ENCODE assay signal across 10 cellular contexts in the genomic region with DNA sequence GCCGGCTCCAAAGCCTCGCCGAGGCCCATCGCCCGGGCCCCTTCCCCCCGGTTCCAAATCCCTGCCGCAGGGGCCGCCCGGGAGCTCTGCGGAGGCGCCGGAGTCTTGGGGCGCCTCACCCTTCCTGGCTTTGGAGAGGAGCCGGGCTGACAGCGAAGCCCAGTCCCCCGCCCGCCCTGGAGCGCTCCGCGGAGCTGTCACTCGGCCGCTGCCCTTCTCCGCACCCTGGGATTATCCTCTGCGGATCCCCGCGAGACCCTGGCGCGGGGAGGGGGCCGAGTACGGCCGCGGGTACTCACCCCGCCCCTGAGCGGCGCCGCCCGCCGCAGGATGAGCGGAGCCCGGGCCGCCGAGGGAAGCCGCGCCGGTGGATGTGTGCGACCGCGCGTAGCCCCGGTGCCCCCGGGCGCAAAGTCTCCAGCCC. TPM values are rescaled to one million over a fixed set of nuclear protein-coding genes. Genes with fewer than 3 reads are reported as not detected.
DNase-seq lines count a peak whose midpoint lies in the region; ATAC-seq, FAIRE-seq and TF ChIP-seq lines count a peak whose summit lies in the region.
"Had no signal": no experiment of that assay in that cellular context is flagged by ENCODE, and none has a peak within 500 bp of the region (broad histone marks: within the 10 kb centered on the region; RNA-seq: fewer than 3 reads in every experiment).

No MANE protein-coding gene starts in this region.

- ATAC-seq in A549 (peak; percentile 83 to 85), HG02623 (IDR thresholded peaks at IDR 0.05; ENCODE audit: unreplicated experiment) (no peak), HG03520 (IDR thresholded peaks at IDR 0.05; ENCODE audit: unreplicated experiment) (no peak)

- peak overlapping the region; percentile 78 to 93 for H3K4me3 Mint-ChIP-seq in H9
- H3K4me3 Mint-ChIP-seq: activated naive CD4-positive, alpha-beta T cell treated with anti-CD3 and anti-CD28 coated beads, Interleukin-2, amount 50 U/mL, for 24 hours had no signal

- intact Hi-C loops in testis (cut with DNase I; ENCODE audit: low total_unique reads): no loop called here

- H3K18ac ChIP-seq in H9 (ENCODE audit: insufficient read length, low read depth, low read length): no peak overlapping the region

- H4K8ac ChIP-seq in H9 (replicated peaks; ENCODE audit: insufficient read length, low read depth, low read length): no peak overlapping the region

- H3K4me2 ChIP-seq in A549 (peak overlapping the region; percentile 96), H9 (ENCODE audit: insufficient read depth, insufficient read length, low read length) (peak overlapping the region; percentile 67), keratinocyte (ENCODE audit: control insufficient read depth, extremely low read depth, insufficient read depth, low read depth, low read length) (peak overlapping the region; percentile 58)

- no peak overlapping the region for H2BK5ac ChIP-seq in H9 (ENCODE audit: insufficient read length, low read length)

- H2BK20ac ChIP-seq in H9 (ENCODE audit: low read depth, low read length, poor library complexity, severe bottlenecking): no peak overlapping the region

- no peak for FAIRE-seq in A549 (lab: Jason Lieb, UNC)
- no peak for FAIRE-seq in keratinocyte (lab: Jason Lieb, UNC)

- H3K27ac ChIP-seq in A549 (peak overlapping the region; percentile 35 to 74; a peak in 4 of 6 replicates), H9 (ENCODE audit: insufficient read length, low read depth, low read length) (no peak overlapping the region), keratinocyte (ENCODE audit: control insufficient read depth, insufficient read depth, low read length) (no peak overlapping the region), testis (peak overlapping the region; percentile 29 to 63)

- H3K9ac ChIP-seq in H9 (ENCODE audit: extremely low read depth, insufficient read length, low read length): no peak overlapping the region
- no peak overlapping the region for H3K9ac ChIP-seq in keratinocyte (ENCODE audit: control insufficient read depth, extremely low read depth, insufficient read depth, low read length)

- no peak for TF ChIP-seq CTCF in A549 (IDR thresholded peaks at IDR 0.05)
- no peak for TF ChIP-seq CTCF in H9 (conservative IDR thresholded peaks at IDR 0.05)
- no peak for TF ChIP-seq CTCF in keratinocyte (optimal IDR thresholded peaks at IDR 0.05 in 1 of 3, IDR thresholded peaks at IDR 0.05 in 1 of 3, conservative IDR thresholded peaks at IDR 0.05 in 1 of 3; ENCODE audit: extremely low read depth in 1 of 3, insufficient read depth in 2 of 3, low read length in 3 of 3)
- TF ChIP-seq CTCF in testis (IDR thresholded peaks at IDR 0.05): no peak

- no peak overlapping the region for H2AK5ac ChIP-seq in H9 (ENCODE audit: insufficient read length, low read length)

- H2BK15ac ChIP-seq in H9 (ENCODE audit: low read depth, low read length): no peak overlapping the region

- no peak overlapping the region for H3K4ac ChIP-seq in H9 (ENCODE audit: low read depth, low read length)

- H3K56ac ChIP-seq in H9 (ENCODE audit: insufficient read length, low read depth, low read length): no peak overlapping the region

- H3K36me3 Mint-ChIP-seq in H9 (ENCODE audit: insufficient read depth in 1 of 3, low read depth in 3 of 3): no peaks in the 10 kb centered on the region; a peak in 1 of 7 replicates
- H3K36me3 Mint-ChIP-seq: activated naive CD4-positive, alpha-beta T cell treated with anti-CD3 and anti-CD28 coated beads, Interleukin-2, amount 50 U/mL, for 24 hours had no signal

- no peaks in the 10 kb centered on the region for H3K36me3 ChIP-seq in keratinocyte (ENCODE audit: control insufficient read depth in 2 of 2, extremely low read depth in 1 of 2, insufficient read depth in 2 of 2, low read length in 2 of 2)
- no peaks in the 10 kb centered on the region for H3K36me3 ChIP-seq in testis (ENCODE audit: low read depth, missing control alignments)

- H3K9me3 Mint-ChIP-seq in H9: peaks cover 2 to 3% of the 10 kb centered on the region in 2 experiments; a peak in 1 of 5 replicates

- dilution Hi-C loops in keratinocyte (cut with MboI; ENCODE audit: extremely low pct_ligation_motif_present, low sequenced_read_pairs): no loop called here

- peaks cover 70% of the 10 kb centered on the region for H3K27me3 Mint-ChIP-seq in H9 (ENCODE audit: low read depth)

- H3K27me3 ChIP-seq in H9 (ENCODE audit: insufficient read depth, low read length): peaks cover 12% of the 10 kb centered on the region; the same call in 1 of the 2 replicates
- peaks cover 49% of the 10 kb centered on the region for H3K27me3 ChIP-seq in keratinocyte (ENCODE audit: control insufficient read depth, extremely low read depth, insufficient read depth, low read length)
- no peaks in the 10 kb centered on the region for H3K27me3 ChIP-seq in testis

- H3T11ph ChIP-seq in H9 (ENCODE audit: low read length): no peak overlapping the region

- no peak overlapping the region for H3K14ac ChIP-seq in H9 (ENCODE audit: insufficient read depth, low read length)

- CTCF ChIA-PET in A549 (lab: Yijun Ruan, JAX): no interaction called here

- H3K4me3 ChIP-seq in A549: peak overlapping the region; percentile 69
- H3K4me3 ChIP-seq in keratinocyte (ENCODE audit: control insufficient read depth in 2 of 3, extremely low read depth in 1 of 3, insufficient read depth in 2 of 3, low read depth in 1 of 3, low read length in 3 of 3): peak overlapping the region; percentile 38 to 48 (median 38)
- peak overlapping the region; percentile 63 to 65 for H3K4me3 ChIP-seq in testis

- H2AFZ ChIP-seq in H9 (ENCODE audit: low read length) (no peak overlapping the region), keratinocyte (ENCODE audit: control insufficient read depth, low read length) (peak overlapping the region; percentile 33)

- no peak overlapping the region for H3K27ac Mint-ChIP-seq in H9
- H3K27ac Mint-ChIP-seq: activated naive CD4-positive, alpha-beta T cell treated with anti-CD3 and anti-CD28 coated beads, Interleukin-2, amount 50 U/mL, for 24 hours; stimulated activated naive CD8-positive, alpha-beta T cell treated with anti-CD3 and anti-CD28 coated beads, Interleukin-15, Interleukin-2, amounts not matched to agents 100 ng/mL and 50 ng/mL, for 24 hours had no signal

- no peak overlapping the region for H4K91ac ChIP-seq in H9 (ENCODE audit: insufficient read length, low read depth, low read length)

- DNase-seq in A549 (ENCODE audit: low read depth in 1 of 2, low spot score in 1 of 2) (no peak), H9 (peak; percentile 45), astrocyte of the hippocampus (ENCODE audit: low read depth, low spot score) (peak; percentile 63), keratinocyte (ENCODE audit: low read depth, low spot score) (no peak), testis (peak; percentile 32), foreskin melanocyte (no peak)

- no peak for TF ChIP-seq RAD21 in A549 (conservative IDR thresholded peaks at IDR 0.05 in 1 of 2, IDR thresholded peaks at IDR 0.05 in 1 of 2)

- no peak for TF ChIP-seq POLR2A in A549 (IDR thresholded peaks at IDR 0.05; ENCODE audit: low read length)
- TF ChIP-seq POLR2A in testis (IDR thresholded peaks at IDR 0.05): no peak

- no peaks in the 10 kb centered on the region for H3K79me1 ChIP-seq in H9 (ENCODE audit: insufficient read depth, low read depth, low read length, poor library complexity, severe bottlenecking)

- TF ChIP-seq EP300 in A549 (IDR thresholded peaks at IDR 0.05): no peak

- no peaks in the 10 kb centered on the region for H3K9me1 ChIP-seq in keratinocyte (ENCODE audit: control insufficient read depth, extremely low read depth, insufficient read depth, low read length)

- POLR2A ChIA-PET in A549 (lab: Yijun Ruan, JAX): no interaction called here

- no CpG with 5 or more reads among the region's 52 CpGs for WGBS in A549 (ENCODE audit: missing lambda C conversion rate)
- no CpG with 5 or more reads among the region's 52 CpGs for WGBS in H9 (ENCODE audit: extremely low coverage, insufficient read length, low lambda C conversion rate)
- 0% methylated on average over 6 to 12 of the region's 52 CpGs for WGBS in testis, 2 donors

- peaks cover 2 to 3% of the 10 kb centered on the region in 2 experiments; a peak in 1 of 4 replicates for H3K4me1 Mint-ChIP-seq in H9
- H3K4me1 Mint-ChIP-seq: activated naive CD4-positive, alpha-beta T cell treated with anti-CD3 and anti-CD28 coated beads, Interleukin-2, amount 50 U/mL, for 24 hours had no signal

- no peaks in the 10 kb centered on the region for H3K79me2 ChIP-seq in H9 (ENCODE audit: insufficient read depth, low read length)
- no peaks in the 10 kb centered on the region for H3K79me2 ChIP-seq in keratinocyte (ENCODE audit: control insufficient read depth, insufficient read depth, low read length)

- H4K20me1 ChIP-seq in H9 (ENCODE audit: control insufficient read depth, insufficient read depth, insufficient read length): no peaks in the 10 kb centered on the region
- no peaks in the 10 kb centered on the region for H4K20me1 ChIP-seq in keratinocyte (ENCODE audit: control insufficient read depth, extremely low read depth, insufficient read depth, low read length)

- no peak overlapping the region for H2BK12ac ChIP-seq in H9 (ENCODE audit: insufficient read length, low read depth, low read length)

- no peak overlapping the region for H4K5ac ChIP-seq in H9 (ENCODE audit: insufficient read length, low read depth, low read length)

- no peak overlapping the region for H3K23ac ChIP-seq in H9 (ENCODE audit: insufficient read length, low read depth, low read length)

- H3K23me2 ChIP-seq in H9 (ENCODE audit: insufficient read length, low read depth, low read length, poor library complexity, severe bottlenecking): peaks cover 9% of the 10 kb centered on the region

- peaks cover 5% of the 10 kb centered on the region; the same call in 2 of the 3 replicates for H3K9me3 ChIP-seq in A549
- no peaks in the 10 kb centered on the region for H3K9me3 ChIP-seq in H9 (ENCODE audit: control insufficient read depth, low read depth, low read length)
- no peaks in the 10 kb centered on the region for H3K9me3 ChIP-seq in keratinocyte (ENCODE audit: control insufficient read depth, low read depth, low read length)
- no peaks in the 10 kb centered on the region for H3K9me3 ChIP-seq in testis

- no peak overlapping the region for H2BK120ac ChIP-seq in H9 (ENCODE audit: low read depth, low read length, poor library complexity, severe bottlenecking)

- no peaks in the 10 kb centered on the region for H3K4me1 ChIP-seq in A549
- H3K4me1 ChIP-seq in H9 (ENCODE audit: insufficient read depth, low read length): no peaks in the 10 kb centered on the region
- H3K4me1 ChIP-seq in keratinocyte (ENCODE audit: control insufficient read depth, extremely low read depth, insufficient read depth, low read length): no peaks in the 10 kb centered on the region
- no peaks in the 10 kb centered on the region for H3K4me1 ChIP-seq in testis

RNA-seq across cellular contexts. Expression of gene SNAP91, which starts 0.3 kb away (rescaled TPM):
- polyA plus RNA-seq in A549 (2011; rRNA removed) (0.08 and 0.13 TPM in 2 replicates), A549 (2017; fragmentation: RNase III; extraction: RNeasy Plus Mini Kit Qiagen cat#74134 plus additional on column Dnase treatment) (0.07 to 0.39 TPM (median 0.34 TPM) in 3 replicates), keratinocyte (not detected in 3 replicates), testis (ENCODE audit: insufficient read depth, low read depth, low replicate concordance) (37.5 TPM)
- 0.07 and 0.12 TPM in 2 replicates for polyA plus RNA-seq in A549 (2012; cell fraction: cytosol; rRNA removed)
- polyA plus RNA-seq in A549 (2012; cell fraction: nucleus; rRNA removed): 0.05 and 0.14 TPM in 2 replicates
- 0.39 and 0.41 TPM in 2 replicates for polyA minus RNA-seq in A549 (2011; rRNA and poly(A)+ RNA removed)
- total RNA-seq in H9 (2021) (1.3 and 1.4 TPM in 2 replicates), testis (10 to 100 TPM; 13.3 to 32.9 TPM)
- polyA plus RNA-seq in keratinocyte (2011; ENCODE audit: low read depth): not detected
- polyA plus RNA-seq in keratinocyte (2011; cell fraction: cytosol; rRNA removed): 0.01 and 0.04 TPM in 2 replicates
- 0.09 TPM in 1 of 2 replicates, not detected in the other for polyA plus RNA-seq in keratinocyte (2011; cell fraction: nucleus; rRNA removed)
- not detected in 2 replicates for polyA plus RNA-seq in keratinocyte (2012; ENCODE audit: low replicate concordance)
- not detected in 3 replicates for polyA minus RNA-seq in keratinocyte
- polyA minus RNA-seq in keratinocyte (2011; cell fraction: cytosol; rRNA and poly(A)+ RNA removed): not detected
- not detected in 2 replicates for polyA minus RNA-seq in keratinocyte (2011; cell fraction: nucleus; rRNA and poly(A)+ RNA removed)

Comparison
In these comparisons a context has a peak if more than half of its experiments do, and no peak if none do; other contexts are left out.
1. ATAC-seq: peak in A549 (2 of 2); none in HG02623 (single experiment) and HG03520 (single experiment).
2. DNase-seq: peak in H9 (single experiment), astrocyte of the hippocampus (single experiment) and testis (single experiment); none in A549 (0 of 2), keratinocyte (single experiment) and foreskin melanocyte (single experiment).
3. H3K27ac ChIP-seq: peak in A549 (2 of 2) and testis (2 of 2); none in H9 (single experiment) and keratinocyte (single experiment).
4. RNA of gene SNAP91, which starts 0.3 kb away (polyA plus RNA-seq): 37.5 TPM in testis (single experiment); 0.05 to 0.39 TPM in A549 and 0.01 to 0.09 TPM in keratinocyte; every median in the first group is over 10 times any median in the second.
5. Peak in every context shown above with its lines, with median percentiles within 50 percentile points of each other: H3K4me2 ChIP-seq and H3K4me3 ChIP-seq.